9 cellular contexts compared by ENCODE assay signal in the genomic region with DNA sequence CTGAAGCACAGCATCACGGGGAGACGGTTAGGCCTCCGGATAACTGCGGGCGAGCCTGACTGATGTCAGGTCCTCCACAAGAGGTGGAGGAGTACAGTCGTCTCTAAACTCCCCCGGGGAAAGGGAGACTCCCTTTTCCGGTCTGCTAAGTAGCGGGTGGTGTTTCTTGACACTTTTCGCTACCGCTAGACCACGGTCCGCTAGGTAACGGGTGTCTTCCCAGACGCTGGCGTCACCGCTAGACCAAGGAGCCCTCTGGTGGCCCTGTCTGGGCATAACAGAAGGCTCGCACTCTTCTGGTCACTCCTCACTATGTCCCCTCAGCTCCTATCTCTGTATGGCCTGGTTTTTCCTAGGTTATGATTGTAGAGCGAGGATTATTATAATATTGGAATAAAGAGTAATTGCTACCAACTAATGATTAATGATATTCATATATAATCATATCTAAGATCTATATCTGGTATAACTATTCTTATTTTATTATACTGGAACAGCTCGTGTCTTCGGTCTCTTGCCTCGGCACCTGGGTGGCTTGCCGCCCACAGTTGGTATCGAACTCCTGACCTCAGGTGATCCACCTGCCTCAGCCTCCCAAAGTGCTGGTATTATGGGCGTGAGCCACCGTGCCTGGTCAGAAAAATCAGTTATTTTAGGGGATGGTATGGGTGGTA. TPM values are rescaled to one million over a fixed set of nuclear protein-coding genes. Genes with fewer than 3 reads are reported as not detected.
DNase-seq lines count a peak whose midpoint lies in the region; FAIRE-seq and TF ChIP-seq lines count a peak whose summit lies in the region.
"Not testable (repeated sequence)": the region's sequence is repeated elsewhere in the genome, so short reads cannot be mapped to it uniquely, and the experiment has no call there.
"Had no signal": no experiment of that assay in that cellular context is flagged by ENCODE, and none has a peak within 500 bp of the region (broad histone marks: within the 10 kb centered on the region; RNA-seq: fewer than 3 reads in every experiment).

No MANE protein-coding gene starts in this region.

- H3K9ac ChIP-seq in adipocyte (ENCODE audit: low read length) = not testable (repeated sequence)

- H3K4me1 Mint-ChIP-seq in mesothelial cell of epicardium = peaks cover 12% of the 10 kb centered on the region

- CTCF ChIA-PET in AG04449 (lab: Yijun Ruan, JAX) = interaction anchor here (0.8 to 3.4 kb wide), 12 partner anchors 8 to 74 kb away, joined by 3 to 22 read pairs (median 6); no protein-coding TSS in a partner anchor

- TF ChIP-seq POLR2A in GM12892 (IDR thresholded peaks at IDR 0.05; ENCODE audit: low read depth, low read length) = not testable (repeated sequence)

- H3K27me3 Mint-ChIP-seq in mesothelial cell of epicardium (ENCODE audit: low read depth) = not testable (repeated sequence)

- H3K4me3 Mint-ChIP-seq in mesothelial cell of epicardium = peak overlapping the region; percentile 10

- peaks cover 20% of the 10 kb centered on the region for H3K4me1 ChIP-seq in adipocyte (ENCODE audit: control insufficient read depth, insufficient read depth, low read length)

- H3K27me3 ChIP-seq in adipocyte (replicated peaks; ENCODE audit: control insufficient read depth, insufficient read depth, low read length) = not testable (repeated sequence)

- DNase-seq in AG04449 (ENCODE audit: low read depth, low spot score) = not testable (repeated sequence)
- peak; percentile 10 for DNase-seq in GM12892 (ENCODE audit: insufficient read length)
- DNase-seq in NCI-H82 (lab: John Stamatoyannopoulos, UW) = peak; percentile 51
- DNase-seq in activated CD4-positive, alpha-beta T cell treated with anti-CD3 and anti-CD28 coated beads for 1 hour = peak; percentile 41
- DNase-seq in adipocyte (ENCODE audit: low read depth) = peak; percentile 37
- DNase-seq in fibroblast of the aortic adventitia (ENCODE audit: low read depth) = peak; percentile 43
- peak in 1 of 2 experiments; percentile 73 for DNase-seq in mesothelial cell of epicardium (ENCODE audit: low spot score in 2 of 2, unreplicated experiment in 2 of 2)
- peak; percentile 41 to 47 for DNase-seq in stimulated activated CD4-positive, alpha-beta T cell treated with anti-CD3 and anti-CD28 coated beads, Interleukin-1b, Interleukin-23, amount 100 ng/mL, for 4 hours (ENCODE audit: low read depth in 2 of 2)

- TF ChIP-seq CTCF in AG04449 (IDR thresholded peaks at IDR 0.05; ENCODE audit: insufficient read depth, low read length, missing control alignments) = peak; percentile 28
- peak; percentile 47 for TF ChIP-seq CTCF in fibroblast of the aortic adventitia (IDR thresholded peaks at IDR 0.05; ENCODE audit: insufficient read depth, low read length)
- peak; percentile 63 for TF ChIP-seq CTCF in mesothelial cell of epicardium (IDR thresholded peaks at IDR 0.05; ENCODE audit: unreplicated experiment)

- H3K9me3 ChIP-seq in adipocyte (ENCODE audit: control insufficient read depth, low read length) = not testable (repeated sequence)

- peak; percentile 48 for FAIRE-seq in GM12892 (lab: Jason Lieb, UNC)

- POLR2A ChIA-PET in AG04449 (lab: Yijun Ruan, JAX) = interaction anchor here (0.7 to 2.0 kb wide), 2 partner anchors 31 to 42 kb away, joined by 3 to 4 read pairs; partner anchors contain the start of gene ING5

- not testable (repeated sequence) for H3K36me3 ChIP-seq in adipocyte (ENCODE audit: control insufficient read depth, insufficient read depth, low read length, severe bottlenecking)

- H3K36me3 Mint-ChIP-seq in mesothelial cell of epicardium = not testable (repeated sequence)

- not testable (repeated sequence) for H3K9me3 Mint-ChIP-seq in mesothelial cell of epicardium

- H3K27ac Mint-ChIP-seq in mesothelial cell of epicardium = not testable (repeated sequence)

- H3K4me3 ChIP-seq in AG04449 (ENCODE audit: low read depth, low read length); adipocyte (ENCODE audit: low read length); fibroblast of the aortic adventitia (ENCODE audit: low read depth, low read length): not testable (repeated sequence)

RNA-seq across cellular contexts. Expression of gene D2HGDH, which starts 1.8 kb away (rescaled TPM):
- polyA plus RNA-seq in GM12892 (2012; ENCODE audit: missing spikeins) = 16.8 TPM
- total RNA-seq in fibroblast of the aortic adventitia (ENCODE audit: low replicate concordance) = 9.3 and 44.1 TPM in 2 replicates
- 55.5 to 60.3 TPM (median 56.6 TPM) in 3 replicates for total RNA-seq in mesothelial cell of epicardium

RNA-seq across cellular contexts. Expression of gene ING5, which starts 30.8 kb away (rescaled TPM):
- polyA plus RNA-seq in GM12892 (2012; ENCODE audit: missing spikeins) = 30.5 TPM
- total RNA-seq in fibroblast of the aortic adventitia (ENCODE audit: low replicate concordance) (14.6 and 29.2 TPM in 2 replicates), mesothelial cell of epicardium (50.8 to 56.9 TPM (median 51.8 TPM) in 3 replicates)

RNA-seq across cellular contexts. Expression of gene GAL3ST2, which starts 44.0 kb away (rescaled TPM):
- not detected for polyA plus RNA-seq in GM12892 (2012; ENCODE audit: missing spikeins)
- total RNA-seq in fibroblast of the aortic adventitia (ENCODE audit: low replicate concordance) (0.25 TPM in 1 of 2 replicates, not detected in the other), mesothelial cell of epicardium (0.86 to 1.1 TPM (median 1.1 TPM) in 3 replicates)
- polyA plus RNA-seq: keratinocyte had no signal

RNA-seq across cellular contexts. Expression of gene DTYMK, which starts 46.0 kb away (rescaled TPM):
- polyA plus RNA-seq in GM12892 (2012; ENCODE audit: missing spikeins) = 40.0 TPM
- total RNA-seq in fibroblast of the aortic adventitia (ENCODE audit: low replicate concordance) (12.8 and 41.8 TPM in 2 replicates), mesothelial cell of epicardium (32.1 to 36.5 TPM (median 35.0 TPM) in 3 replicates)
